In genomic region chr2:72800491-72800890, GRCh38 we compare ENCODE assay signal across 9 cellular contexts.
"Had no signal": no experiment of that assay in that cellular context is flagged by ENCODE, and none has a peak within 500 bp of the region (broad histone marks: within the 10 kb centered on the region; RNA-seq: fewer than 3 reads in every experiment).

No MANE protein-coding gene starts in this region.

- H3K4me2 ChIP-seq: GM23338 had no signal

- FAIRE-seq: H1, H54 had no signal

- DNase-seq: H9, HCEC 1CT, IMR-90, KG1 had no signal

- H3K27ac ChIP-seq: HL-60 had no signal

- ATAC-seq: GM23338, K562 had no signal

- H3K4me3 ChIP-seq: GM23338, K562 had no signal
